In the genomic region with DNA sequence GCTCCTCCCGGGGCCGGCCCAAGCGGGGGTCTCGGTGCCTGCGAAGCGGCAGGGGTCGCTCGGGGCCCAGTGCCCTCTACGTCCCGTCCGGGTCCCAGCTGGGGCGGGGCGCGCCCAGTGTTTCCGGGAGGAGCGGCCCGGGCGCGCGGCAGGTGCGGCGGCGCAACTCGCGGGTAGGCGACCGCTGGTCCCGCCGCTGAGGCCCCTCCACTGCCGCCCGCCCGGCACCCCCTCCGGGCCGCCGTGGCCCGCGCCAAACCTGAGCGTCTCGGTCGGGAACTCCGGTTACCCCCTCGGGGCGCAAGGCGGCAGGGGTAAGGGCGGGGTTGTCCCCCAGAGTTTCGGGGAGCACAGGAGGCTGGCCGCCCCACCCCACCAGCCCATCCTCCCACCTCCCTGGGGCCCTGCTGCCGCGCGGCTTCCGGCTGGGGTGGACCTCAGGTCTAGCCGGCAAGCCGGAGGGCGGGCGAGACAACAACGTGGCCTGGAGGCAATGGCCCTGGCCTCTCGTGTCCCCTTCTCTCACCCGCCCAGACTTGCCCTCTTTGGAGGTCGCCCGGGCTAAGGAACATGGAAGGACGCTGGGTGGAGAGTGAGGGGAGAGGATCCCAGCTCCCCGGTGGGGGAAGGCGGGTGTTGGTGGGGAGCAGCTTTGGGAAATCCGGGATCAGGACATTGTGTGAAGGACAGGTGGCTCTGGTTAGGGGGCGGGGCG, we compare ENCODE assay signal across 8 cellular contexts. TPM values are rescaled to one million over a fixed set of nuclear protein-coding genes. Genes with fewer than 3 reads are reported as not detected.
DNase-seq lines count a peak whose midpoint lies in the region; FAIRE-seq and TF ChIP-seq lines count a peak whose summit lies in the region.

No MANE protein-coding gene starts in this region.

- H3K27me3 ChIP-seq in tibial artery: peaks cover 0 to 80% of the 10 kb centered on the region in 2 donors

- peaks cover 36% of the 10 kb centered on the region for H3K4me1 Mint-ChIP-seq in activated CD4-positive, alpha-beta memory T cell treated with anti-CD3 and anti-CD28 coated beads, Interleukin-2, amount 10 ng/mL, durations not matched to agents 7 days and 5 days

- H3K4me3 Mint-ChIP-seq in activated CD4-positive, alpha-beta memory T cell treated with anti-CD3 and anti-CD28 coated beads, Interleukin-2, amount 10 ng/mL, durations not matched to agents 7 days and 5 days: peak overlapping the region; percentile 75

- H3K9me3 Mint-ChIP-seq in activated CD4-positive, alpha-beta memory T cell treated with anti-CD3 and anti-CD28 coated beads, Interleukin-2, amount 10 ng/mL, durations not matched to agents 7 days and 5 days: no peaks in the 10 kb centered on the region

- POLR2A ChIA-PET in HEK293 (lab: Yijun Ruan, JAX): interaction anchor here (1.0 to 15.0 kb wide), 4 partner anchors 9 to 37 kb away, joined by 3 to 202 read pairs (median 38); partner anchors contain the start of genes CEND1, PNPLA2, POLR2L and TSPAN4
- POLR2A ChIA-PET in activated CD4-positive, alpha-beta memory T cell treated with anti-CD3 and anti-CD28 coated beads, Interleukin-2, amount 10 ng/mL, durations not matched to agents 7 days and 5 days (lab: Charles Lee): interaction anchor here (0.7 to 8.3 kb wide), 4 partner anchors 8 to 18 kb away, joined by 4 to 74 read pairs (median 28); partner anchors contain the start of genes PNPLA2, POLR2L, RPLP2 and TSPAN4

- H3K27ac Mint-ChIP-seq in activated CD4-positive, alpha-beta memory T cell treated with anti-CD3 and anti-CD28 coated beads, Interleukin-2, amount 10 ng/mL, durations not matched to agents 7 days and 5 days: peak overlapping the region; percentile 31

- peaks cover 37% of the 10 kb centered on the region for H3K27me3 Mint-ChIP-seq in activated CD4-positive, alpha-beta memory T cell treated with anti-CD3 and anti-CD28 coated beads, Interleukin-2, amount 10 ng/mL, durations not matched to agents 7 days and 5 days

- CTCF ChIA-PET in HEK293 (lab: Yijun Ruan, JAX): interaction anchor here (0.7 to 1.0 kb wide), 3 partner anchors 10 to 461 kb away, joined by 3 to 4 read pairs (median 3); no protein-coding TSS in a partner anchor
- CTCF ChIA-PET in activated CD4-positive, alpha-beta memory T cell treated with anti-CD3 and anti-CD28 coated beads, Interleukin-2, amount 10 ng/mL, durations not matched to agents 7 days and 5 days (lab: Charles Lee): interaction anchor here (0.8 kb wide), 1 partner anchor 19 kb away, joined by 3 read pairs; no protein-coding TSS in a partner anchor

- DNase-seq in activated CD4-positive, alpha-beta memory T cell treated with anti-CD3 and anti-CD28 coated beads, Interleukin-2, amount 10 ng/mL, durations not matched to agents 7 days and 5 days: peak; percentile 55
- DNase-seq in kidney: no peak
- DNase-seq in tibial artery: no peak
- DNase-seq in H4 (ENCODE audit: low spot score): no peak
- DNase-seq in activated CD4-positive, CD25-positive, alpha-beta regulatory T cell treated with anti-CD3 and anti-CD28 coated beads, Interleukin-2, amount 50 U/mL, for 72 hours: no peak
- no peak for DNase-seq in NCI-H128 (lab: John Stamatoyannopoulos, UW; ENCODE audit: unreplicated experiment)

- H3K4me3 ChIP-seq in GM08714 (ENCODE audit: low read length): peak overlapping the region; percentile 66; the same call in 1 of the 2 replicates
- peak overlapping the region; percentile 28 for H3K4me3 ChIP-seq in HEK293 (ENCODE audit: low read depth, low read length)
- peak overlapping the region in 1 of 2 donors; percentile 21 for H3K4me3 ChIP-seq in kidney (ENCODE audit: low read length in 2 of 2)
- H3K4me3 ChIP-seq in tibial artery: peak overlapping the region; percentile 38 to 48

- intact Hi-C loops in kidney (cut with DNase I): no loop called here
- intact Hi-C loops in tibial artery (cut with DNase I; ENCODE audit: low total_unique reads): no loop called here

- H3K4me1 ChIP-seq in HEK293 (ENCODE audit: control insufficient read depth, insufficient read depth, low read length): no peaks in the 10 kb centered on the region
- peaks cover 15 to 43% of the 10 kb centered on the region in 2 donors for H3K4me1 ChIP-seq in kidney (ENCODE audit: control insufficient read depth in 1 of 2, insufficient read depth in 1 of 2, low read depth in 1 of 2, low read length in 2 of 2)
- peaks cover 0 to 92% (median 53%) of the 10 kb centered on the region in 4 donors for H3K4me1 ChIP-seq in tibial artery

- peaks cover 7% of the 10 kb centered on the region for H3K36me3 Mint-ChIP-seq in activated CD4-positive, alpha-beta memory T cell treated with anti-CD3 and anti-CD28 coated beads, Interleukin-2, amount 10 ng/mL, durations not matched to agents 7 days and 5 days (ENCODE audit: low read depth)

- FAIRE-seq in kidney (lab: Jason Lieb, UNC): no peak

- TF ChIP-seq CTCF in HEK293 (tag by site-specific recombination; IDR thresholded peaks at IDR 0.05) (no peak), kidney (IDR thresholded peaks at IDR 0.05; ENCODE audit: borderline replicate concordance, extremely low read depth, insufficient read depth) (no peak), tibial artery (IDR thresholded peaks at IDR 0.05) (no peak)

- H3K27ac ChIP-seq in HEK293 (ENCODE audit: extremely low read depth, low read depth, low read length): no peak overlapping the region
- peak overlapping the region; percentile 23 to 32 for H3K27ac ChIP-seq in kidney (ENCODE audit: low read depth in 2 of 2, low read length in 2 of 2)
- H3K27ac ChIP-seq in tibial artery: peak overlapping the region in 1 of 2 donors; percentile 38

- H3K9me3 ChIP-seq in HEK293 (ENCODE audit: control insufficient read depth, insufficient read depth, low read depth, low read length) (no peaks in the 10 kb centered on the region), kidney (ENCODE audit: control insufficient read depth in 1 of 2, low read length in 2 of 2) (no peaks in the 10 kb centered on the region), tibial artery (no peaks in the 10 kb centered on the region)

- peak overlapping the region; percentile 6 to 46 for H3K9ac ChIP-seq in kidney (ENCODE audit: low read length in 2 of 2)

- H3K36me3 ChIP-seq in HEK293 (ENCODE audit: control insufficient read depth in 2 of 2, insufficient read depth in 1 of 2, low read length in 2 of 2) (peaks cover 0 to 33% of the 10 kb centered on the region in 2 experiments; a peak in 2 of 3 replicates), kidney (ENCODE audit: control insufficient read depth in 1 of 2, insufficient read depth in 2 of 2, low read length in 2 of 2) (no peaks in the 10 kb centered on the region), tibial artery (peaks cover 36 to 37% (median 37%) of the 10 kb centered on the region in 3 donors)

TF ChIP-seq in HEK293, 187 proteins besides CTCF, POLR2A, EP300 and RAD21 (continues in another document):
- TF ChIP-seq, protein P1, sequence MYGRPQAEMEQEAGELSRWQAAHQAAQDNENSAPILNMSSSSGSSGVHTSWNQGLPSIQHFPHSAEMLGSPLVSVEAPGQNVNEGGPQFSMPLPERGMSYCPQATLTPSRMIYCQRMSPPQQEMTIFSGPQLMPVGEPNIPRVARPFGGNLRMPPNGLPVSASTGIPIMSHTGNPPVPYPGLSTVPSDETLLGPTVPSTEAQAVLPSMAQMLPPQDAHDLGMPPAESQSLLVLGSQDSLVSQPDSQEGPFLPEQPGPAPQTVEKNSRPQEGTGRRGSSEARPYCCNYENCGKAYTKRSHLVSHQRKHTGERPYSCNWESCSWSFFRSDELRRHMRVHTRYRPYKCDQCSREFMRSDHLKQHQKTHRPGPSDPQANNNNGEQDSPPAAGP (tag by site-specific recombination; IDR thresholded peaks at IDR 0.05): peak; percentile 61
- TF ChIP-seq ZNF664 (tag by site-specific recombination; IDR thresholded peaks at IDR 0.05): no peak
- TF ChIP-seq ZNF169 (tag by site-specific recombination; IDR thresholded peaks at IDR 0.05): no peak
- no peak for TF ChIP-seq GLI4 (tag by site-specific recombination; IDR thresholded peaks at IDR 0.05)
- peak; percentile 58 for TF ChIP-seq SCRT2 (tag by site-specific recombination; IDR thresholded peaks at IDR 0.05)
- peak; percentile 45; the same call in 1 of the 2 replicates for TF ChIP-seq ZBTB8A (tag by site-specific recombination; IDR thresholded peaks at IDR 0.05)

RNA-seq across cellular contexts. Expression of gene CRACR2B, which starts 0.4 kb away (rescaled TPM):
- total RNA-seq in activated CD4-positive, alpha-beta memory T cell treated with anti-CD3 and anti-CD28 coated beads, Interleukin-2, amount 10 ng/mL, durations not matched to agents 7 days and 5 days: 10 to 100 TPM; 12.7 to 13.7 TPM
- 22.6 TPM for total RNA-seq in kidney
- 16.5 TPM for polyA plus RNA-seq in kidney (ENCODE audit: insufficient read depth, low read depth, low replicate concordance)
- total RNA-seq in H4 (2014; rRNA removed; shearing (Covaris generic)): not detected in 2 replicates

RNA-seq across cellular contexts. Expression of gene CD151, which starts 5.4 kb away (rescaled TPM):
- 10 to 100 TPM; 28.0 to 28.6 TPM for total RNA-seq in activated CD4-positive, alpha-beta memory T cell treated with anti-CD3 and anti-CD28 coated beads, Interleukin-2, amount 10 ng/mL, durations not matched to agents 7 days and 5 days
- total RNA-seq in kidney: 476 TPM
- 379 TPM for polyA plus RNA-seq in kidney (ENCODE audit: insufficient read depth, low read depth, low replicate concordance)
- 825 and 1,008 TPM in 2 replicates for total RNA-seq in H4 (2014; rRNA removed; shearing (Covaris generic))

RNA-seq across cellular contexts. Expression of gene PNPLA2, which starts 8.6 kb away (rescaled TPM):
- 10 to 100 TPM; 66.8 to 70.9 TPM for total RNA-seq in activated CD4-positive, alpha-beta memory T cell treated with anti-CD3 and anti-CD28 coated beads, Interleukin-2, amount 10 ng/mL, durations not matched to agents 7 days and 5 days
- total RNA-seq in kidney: 173 TPM
- 67.9 TPM for polyA plus RNA-seq in kidney (ENCODE audit: insufficient read depth, low read depth, low replicate concordance)
- 13.4 and 22.8 TPM in 2 replicates for total RNA-seq in H4 (2014; rRNA removed; shearing (Covaris generic))

RNA-seq across cellular contexts. Expression of gene POLR2L, which starts 15.0 kb away (rescaled TPM):
- total RNA-seq in activated CD4-positive, alpha-beta memory T cell treated with anti-CD3 and anti-CD28 coated beads, Interleukin-2, amount 10 ng/mL, durations not matched to agents 7 days and 5 days: 10 to 100 TPM; 59.3 to 61.5 TPM
- 107 TPM for total RNA-seq in kidney
- polyA plus RNA-seq in kidney (ENCODE audit: insufficient read depth, low read depth, low replicate concordance): 376 TPM
- total RNA-seq in H4 (2014; rRNA removed; shearing (Covaris generic)): 199 and 210 TPM in 2 replicates

RNA-seq across cellular contexts. Expression of gene TSPAN4, which starts 15.3 kb away (rescaled TPM):
- 1 to 10 TPM; 4.4 to 4.5 TPM for total RNA-seq in activated CD4-positive, alpha-beta memory T cell treated with anti-CD3 and anti-CD28 coated beads, Interleukin-2, amount 10 ng/mL, durations not matched to agents 7 days and 5 days
- 104 TPM for total RNA-seq in kidney
- polyA plus RNA-seq in kidney (ENCODE audit: insufficient read depth, low read depth, low replicate concordance): 81.2 TPM
- total RNA-seq in H4 (2014; rRNA removed; shearing (Covaris generic)): 117 and 131 TPM in 2 replicates

Comparison
In these comparisons a context has a peak if more than half of its experiments do, and no peak if none do; other contexts are left out.
1. RNA of gene CRACR2B, which starts 0.4 kb away (total RNA-seq): 22.6 TPM in kidney (single experiment) and 12.7 to 13.7 TPM in activated CD4-positive, alpha-beta memory T cell treated with anti-CD3 and anti-CD28 coated beads, Interleukin-2, amount 10 ng/mL, durations not matched to agents 7 days and 5 days; not detected in H4; every median in the first group is over 10 times any median in the second.
2. RNA of gene CD151, which starts 5.4 kb away (total RNA-seq): 825 to 1,008 TPM in H4 and 476 TPM in kidney (single experiment); 28.0 to 28.6 TPM in activated CD4-positive, alpha-beta memory T cell treated with anti-CD3 and anti-CD28 coated beads, Interleukin-2, amount 10 ng/mL, durations not matched to agents 7 days and 5 days; every median in the first group is over 10 times any median in the second.